Comparison of ENCODE assay signal across 27 cellular contexts in the genomic region with DNA sequence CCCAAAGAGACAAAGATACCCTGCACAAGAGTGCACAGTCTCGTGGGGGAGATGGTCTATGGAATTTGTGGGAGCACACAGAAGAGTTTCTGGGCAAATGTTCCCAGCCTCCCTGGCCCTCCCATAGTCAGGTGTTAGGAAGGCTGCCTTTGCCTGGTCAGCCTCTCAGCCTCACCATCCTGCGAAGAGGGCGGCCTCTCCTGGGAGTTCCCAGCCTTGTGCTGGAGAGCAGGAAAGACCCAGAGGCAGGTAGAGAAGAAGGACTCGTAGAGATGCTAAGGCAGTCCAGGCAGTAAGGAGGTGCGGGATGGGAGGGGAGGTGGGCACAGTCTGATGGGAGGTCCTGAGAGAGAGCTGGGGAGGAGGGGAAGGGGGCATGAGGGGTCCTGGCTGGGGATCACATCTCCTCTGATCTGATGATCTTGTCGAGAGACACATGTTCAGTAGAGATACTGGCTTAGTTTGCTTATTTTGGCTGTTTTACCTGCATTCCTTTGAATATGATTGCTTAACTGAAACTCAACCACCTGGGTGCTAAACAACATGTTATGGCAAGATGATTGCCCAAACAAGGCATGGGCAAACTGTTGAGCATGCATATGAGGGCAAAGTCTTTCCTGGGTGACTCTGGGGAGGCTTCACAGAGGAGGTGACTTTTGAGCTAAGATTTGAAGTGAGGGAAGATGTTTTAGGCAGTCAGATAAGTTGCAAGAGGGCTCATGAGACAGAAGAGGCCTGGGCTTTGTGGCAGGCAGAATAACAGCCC. TPM values are rescaled to one million over a fixed set of nuclear protein-coding genes. Genes with fewer than 3 reads are reported as not detected.
A peak's percentile ranks its signal among the peaks of the same experiment; 100 is the strongest.
DNase-seq lines count a peak whose midpoint lies in the region; ATAC-seq, FAIRE-seq and TF ChIP-seq lines count a peak whose summit lies in the region.
"Had no signal": no experiment of that assay in that cellular context is flagged by ENCODE, and none has a peak within 500 bp of the region (broad histone marks: within the 10 kb centered on the region; RNA-seq: fewer than 3 reads in every experiment).

No MANE protein-coding gene starts in this region.

- TF ChIP-seq POLR2A in breast epithelium (IDR thresholded peaks at IDR 0.05): no peak

- H3K9ac ChIP-seq in keratinocyte (ENCODE audit: control insufficient read depth, extremely low read depth, insufficient read depth, low read length): peak overlapping the region; percentile 46

- H3K9me1 ChIP-seq in keratinocyte (ENCODE audit: control insufficient read depth, extremely low read depth, insufficient read depth, low read length): no peaks in the 10 kb centered on the region

- CTCF ChIA-PET in MCF 10A (lab: Yijun Ruan, JAX): interaction anchor here (0.8 kb wide), 1 partner anchor 570 kb away, joined by 4 read pairs; no protein-coding TSS in a partner anchor
- CTCF ChIA-PET in CD8-positive, alpha-beta memory T cell (lab: Charles Lee): no interaction called here

- no peak overlapping the region for H3K4me3 ChIP-seq in breast epithelium
- H3K4me3 ChIP-seq in keratinocyte (ENCODE audit: control insufficient read depth in 2 of 3, extremely low read depth in 1 of 3, insufficient read depth in 2 of 3, low read depth in 1 of 3, low read length in 3 of 3): no peak overlapping the region
- H3K4me3 ChIP-seq in mucosa of descending colon: no peak overlapping the region
- no peak overlapping the region for H3K4me3 ChIP-seq in CD8-positive, alpha-beta memory T cell (ENCODE audit: low read length)
- H3K4me3 ChIP-seq: GM23338, HAP-1, Peyer's patch, SJSA1 had no signal

- DNase-seq in MCF 10A (ENCODE audit: unreplicated experiment) (peak; percentile 89), breast epithelium (ENCODE audit: low spot score in 2 of 2) (no peak), keratinocyte (ENCODE audit: low read depth, low spot score) (no peak), mucosa of descending colon (no peak), medulla oblongata (ENCODE audit: extremely low spot score) (no peak), glutamatergic neuron (no peak)
- DNase-seq in CD8-positive, alpha-beta memory T cell: no peak
- DNase-seq: 8988T, GDM1, IMR-90, MV-4-11, NCI-H1105 treated with DMSO at 0.1 percent for 48 hours, NCI-H2081, NCI-H2171, NCI-H446, NCI-H526, Peyer's patch had no signal

- no peaks in the 10 kb centered on the region for H3K36me3 ChIP-seq in breast epithelium
- no peaks in the 10 kb centered on the region for H3K36me3 ChIP-seq in keratinocyte (ENCODE audit: control insufficient read depth in 2 of 2, extremely low read depth in 1 of 2, insufficient read depth in 2 of 2, low read length in 2 of 2)
- no peaks in the 10 kb centered on the region for H3K36me3 ChIP-seq in mucosa of descending colon (ENCODE audit: low read depth)
- no peaks in the 10 kb centered on the region for H3K36me3 ChIP-seq in CD8-positive, alpha-beta memory T cell (ENCODE audit: insufficient read depth, low read length)
- H3K36me3 ChIP-seq: HAP-1, Peyer's patch, SJSA1 had no signal

- H3K9me3 ChIP-seq in breast epithelium (peaks cover 0 to 7% of the 10 kb centered on the region in 2 donors), keratinocyte (ENCODE audit: control insufficient read depth, low read depth, low read length) (no peaks in the 10 kb centered on the region), mucosa of descending colon (peaks cover 2% of the 10 kb centered on the region)
- H3K9me3 ChIP-seq in CD8-positive, alpha-beta memory T cell (ENCODE audit: low read length): no peaks in the 10 kb centered on the region
- H3K9me3 ChIP-seq: Peyer's patch had no signal

- H4K20me1 ChIP-seq in keratinocyte (ENCODE audit: control insufficient read depth, extremely low read depth, insufficient read depth, low read length): no peaks in the 10 kb centered on the region

- H3K27ac ChIP-seq in breast epithelium (no peak overlapping the region), keratinocyte (ENCODE audit: control insufficient read depth, insufficient read depth, low read length) (peak overlapping the region; percentile 69)
- H3K27ac ChIP-seq in CD8-positive, alpha-beta memory T cell (ENCODE audit: low read depth, low read length): no peak overlapping the region
- H3K27ac ChIP-seq: C4-2B, Peyer's patch, SJSA1 had no signal

- H3K4me1 ChIP-seq in breast epithelium: no peaks in the 10 kb centered on the region
- H3K4me1 ChIP-seq in keratinocyte (ENCODE audit: control insufficient read depth, extremely low read depth, insufficient read depth, low read length): peaks cover 20% of the 10 kb centered on the region
- H3K4me1 ChIP-seq in mucosa of descending colon (ENCODE audit: low read depth): peaks cover 5% of the 10 kb centered on the region
- no peaks in the 10 kb centered on the region for H3K4me1 ChIP-seq in CD8-positive, alpha-beta memory T cell (ENCODE audit: insufficient read depth, low read length)
- H3K4me1 ChIP-seq: Peyer's patch, SJSA1 had no signal

- H3K4me3 Mint-ChIP-seq in MCF 10A (ENCODE audit: unreplicated experiment): no peak overlapping the region
- H3K4me3 Mint-ChIP-seq in CD8-positive, alpha-beta memory T cell: no peak overlapping the region
- H3K4me3 Mint-ChIP-seq in glutamatergic neuron (ENCODE audit: unreplicated experiment): no peak overlapping the region
- H3K4me3 Mint-ChIP-seq: GM23338 had no signal

- H3K27ac Mint-ChIP-seq in MCF 10A (ENCODE audit: low read depth, unreplicated experiment) (peak overlapping the region; percentile 65), glutamatergic neuron (ENCODE audit: unreplicated experiment) (no peak overlapping the region)
- peak overlapping the region in 1 of 8 donors; percentile 24 for H3K27ac Mint-ChIP-seq in CD8-positive, alpha-beta memory T cell
- H3K27ac Mint-ChIP-seq: GM23338 had no signal

- intact Hi-C loops in MCF 10A (cut with micrococcal nuclease) (loop anchor here (10.0 kb wide), 1 partner anchor 128 kb away; no protein-coding TSS in a partner anchor), breast epithelium (cut with DNase I; ENCODE audit: low total_unique reads) (no loop called here), mucosa of descending colon (cut with DNase I, micrococcal nuclease) (no loop called here)

- no peaks in the 10 kb centered on the region for H3K79me2 ChIP-seq in keratinocyte (ENCODE audit: control insufficient read depth, insufficient read depth, low read length)

- H3K9me3 Mint-ChIP-seq in MCF 10A (ENCODE audit: unreplicated experiment): peaks cover 10% of the 10 kb centered on the region
- H3K9me3 Mint-ChIP-seq in CD8-positive, alpha-beta memory T cell: peaks cover 10 to 16% (median 12%) of the 10 kb centered on the region in 5 donors
- peaks cover 1% of the 10 kb centered on the region for H3K9me3 Mint-ChIP-seq in glutamatergic neuron (ENCODE audit: unreplicated experiment)

- dilution Hi-C loops in keratinocyte (cut with MboI; ENCODE audit: extremely low pct_ligation_motif_present, low sequenced_read_pairs): no loop called here

- ATAC-seq in mucosa of descending colon: peak; percentile 52
- no peak for ATAC-seq in HG02852 (IDR thresholded peaks at IDR 0.05; ENCODE audit: unreplicated experiment)
- ATAC-seq: GM23338, Right ventricle myocardium inferior had no signal

- no TSS peak for BruUV-seq in MCF 10A (replicated peaks; lab: Mats Ljungman, UMichigan)

- POLR2A ChIA-PET in MCF 10A (lab: Yijun Ruan, JAX): interaction anchor here (0.6 to 4.1 kb wide), 9 partner anchors 11 to 231 kb away, joined by 3 to 29 read pairs (median 4); a partner anchor contains a TSS
- POLR2A ChIA-PET in CD8-positive, alpha-beta memory T cell (lab: Charles Lee): no interaction called here

- H3K4me1 Mint-ChIP-seq in MCF 10A (ENCODE audit: insufficient read depth, unreplicated experiment): peaks cover 24% of the 10 kb centered on the region
- H3K4me1 Mint-ChIP-seq in CD8-positive, alpha-beta memory T cell: no peaks in the 10 kb centered on the region
- H3K4me1 Mint-ChIP-seq in glutamatergic neuron (ENCODE audit: low read depth, unreplicated experiment): peaks cover 2% of the 10 kb centered on the region
- H3K4me1 Mint-ChIP-seq: GM23338 had no signal

- peaks cover 4% of the 10 kb centered on the region for H3K36me3 Mint-ChIP-seq in MCF 10A (ENCODE audit: insufficient read depth, unreplicated experiment)
- H3K36me3 Mint-ChIP-seq in CD8-positive, alpha-beta memory T cell: peaks cover 0 to 7% (median 0%) of the 10 kb centered on the region in 3 donors
- H3K36me3 Mint-ChIP-seq in glutamatergic neuron (ENCODE audit: unreplicated experiment): peaks cover 7% of the 10 kb centered on the region

- H3K27me3 ChIP-seq in breast epithelium (no peaks in the 10 kb centered on the region), keratinocyte (ENCODE audit: control insufficient read depth, extremely low read depth, insufficient read depth, low read length) (no peaks in the 10 kb centered on the region)
- H3K27me3 ChIP-seq in CD8-positive, alpha-beta memory T cell (ENCODE audit: insufficient read depth, low read length, poor library complexity, severe bottlenecking): no peaks in the 10 kb centered on the region
- H3K27me3 ChIP-seq: Peyer's patch, SJSA1 had no signal

- peak overlapping the region; percentile 16 for H2AFZ ChIP-seq in keratinocyte (ENCODE audit: control insufficient read depth, low read length)
- H2AFZ ChIP-seq: GM23338 had no signal

- H3K27me3 Mint-ChIP-seq in MCF 10A (ENCODE audit: insufficient read depth, unreplicated experiment) (no peaks in the 10 kb centered on the region), glutamatergic neuron (ENCODE audit: unreplicated experiment) (peaks cover 2% of the 10 kb centered on the region)
- H3K27me3 Mint-ChIP-seq in CD8-positive, alpha-beta memory T cell: peaks cover 2 to 20% of the 10 kb centered on the region in 2 donors

- FAIRE-seq in keratinocyte (lab: Jason Lieb, UNC): peak; percentile 97
- FAIRE-seq: GM18507, HTR-8/SVneo had no signal

- H3K4me2 ChIP-seq in keratinocyte (ENCODE audit: control insufficient read depth, extremely low read depth, insufficient read depth, low read depth, low read length): peak overlapping the region; percentile 52
- H3K4me2 ChIP-seq: GM23338 had no signal

- no peak for TF ChIP-seq CTCF in MCF 10A (IDR thresholded peaks at IDR 0.05; ENCODE audit: unreplicated experiment)
- TF ChIP-seq CTCF in breast epithelium (IDR thresholded peaks at IDR 0.05): no peak
- peak in 1 of 3 experiments; percentile 34 for TF ChIP-seq CTCF in keratinocyte (optimal IDR thresholded peaks at IDR 0.05 in 1 of 3, IDR thresholded peaks at IDR 0.05 in 1 of 3, conservative IDR thresholded peaks at IDR 0.05 in 1 of 3; ENCODE audit: extremely low read depth in 1 of 3, insufficient read depth in 2 of 3, low read length in 3 of 3)
- TF ChIP-seq CTCF in mucosa of descending colon (IDR thresholded peaks at IDR 0.05): no peak
- no peak for TF ChIP-seq CTCF in glutamatergic neuron (IDR thresholded peaks at IDR 0.05; ENCODE audit: partially characterized antibody, unreplicated experiment)

RNA-seq across cellular contexts. Expression of a gene that starts 10.5 kb away (rescaled TPM):
- not detected in 2 replicates for total RNA-seq in MCF 10A (2022)
- total RNA-seq in breast epithelium: 10 to 100 TPM in 1 of 3 donors, 1 to 10 TPM in 1, not detected in 1; 1.2 to 12.5 TPM
- 0.18 TPM in 1 of 3 replicates, not detected in the others for polyA plus RNA-seq in keratinocyte
- not detected for polyA plus RNA-seq in keratinocyte (2011; ENCODE audit: low read depth)
- 0.08 TPM in 1 of 2 replicates, not detected in the other for polyA plus RNA-seq in keratinocyte (2011; cell fraction: cytosol; rRNA removed)
- polyA plus RNA-seq in keratinocyte (2011; cell fraction: nucleus; rRNA removed): 0.09 TPM in 1 of 2 replicates, not detected in the other
- polyA plus RNA-seq in keratinocyte (2012; ENCODE audit: low replicate concordance): 0.10 TPM in 1 of 2 replicates, not detected in the other
- not detected in 3 replicates for polyA minus RNA-seq in keratinocyte
- not detected for polyA minus RNA-seq in keratinocyte (2011; cell fraction: cytosol; rRNA and poly(A)+ RNA removed)
- polyA minus RNA-seq in keratinocyte (2011; cell fraction: nucleus; rRNA and poly(A)+ RNA removed): not detected in 2 replicates
- 1 to 10 TPM in 2 of 3 donors, under 1 TPM in 1; 0.44 to 4.7 (median 2.0) TPM for total RNA-seq in mucosa of descending colon
- total RNA-seq in CD8-positive, alpha-beta memory T cell: not detected
- polyA plus RNA-seq in CD8-positive, alpha-beta memory T cell: not detected
- not detected for total RNA-seq in glutamatergic neuron (ENCODE audit: unreplicated experiment)
- total RNA-seq: GM23338, IMR-90, OCI-LY7, Peyer's patch, Right ventricle myocardium inferior, SJSA1 had no signal
- polyA plus RNA-seq: AG04450, GM23338, IMR-90 had no signal

RNA-seq across cellular contexts. Expression of a gene that starts 19.6 kb away (rescaled TPM):
- total RNA-seq in MCF 10A (2022): not detected in 2 replicates
- not detected for total RNA-seq in breast epithelium
- not detected in 3 replicates for polyA plus RNA-seq in keratinocyte
- polyA plus RNA-seq in keratinocyte (2011; ENCODE audit: low read depth): not detected
- not detected in 2 replicates for polyA plus RNA-seq in keratinocyte (2011; cell fraction: cytosol; rRNA removed)
- polyA plus RNA-seq in keratinocyte (2011; cell fraction: nucleus; rRNA removed): not detected in 2 replicates
- polyA plus RNA-seq in keratinocyte (2012; ENCODE audit: low replicate concordance): 0.03 and 0.21 TPM in 2 replicates
- polyA minus RNA-seq in keratinocyte: not detected in 3 replicates
- polyA minus RNA-seq in keratinocyte (2011; cell fraction: cytosol; rRNA and poly(A)+ RNA removed): not detected
- not detected in 2 replicates for polyA minus RNA-seq in keratinocyte (2011; cell fraction: nucleus; rRNA and poly(A)+ RNA removed)
- under 1 TPM; 0.09 to 0.34 (median 0.20) TPM for total RNA-seq in mucosa of descending colon
- not detected for total RNA-seq in CD8-positive, alpha-beta memory T cell
- not detected for polyA plus RNA-seq in CD8-positive, alpha-beta memory T cell
- total RNA-seq in glutamatergic neuron (ENCODE audit: unreplicated experiment): not detected
- total RNA-seq: GM23338, IMR-90, OCI-LY7, Peyer's patch, Right ventricle myocardium inferior, SJSA1 had no signal
- polyA plus RNA-seq: AG04450, IMR-90 had no signal

RNA-seq across cellular contexts. Expression of a gene that starts 53.8 kb away (rescaled TPM):
- total RNA-seq in MCF 10A (2022) (not detected in 2 replicates), breast epithelium (not detected), mucosa of descending colon (not detected), glutamatergic neuron (ENCODE audit: unreplicated experiment) (not detected)
- polyA plus RNA-seq in keratinocyte: not detected in 3 replicates
- not detected for polyA plus RNA-seq in keratinocyte (2011; ENCODE audit: low read depth)
- not detected in 2 replicates for polyA plus RNA-seq in keratinocyte (2011; cell fraction: cytosol; rRNA removed)
- polyA plus RNA-seq in keratinocyte (2011; cell fraction: nucleus; rRNA removed): not detected in 2 replicates
- not detected in 2 replicates for polyA plus RNA-seq in keratinocyte (2012; ENCODE audit: low replicate concordance)
- polyA minus RNA-seq in keratinocyte: not detected in 3 replicates
- polyA minus RNA-seq in keratinocyte (2011; cell fraction: cytosol; rRNA and poly(A)+ RNA removed): not detected
- polyA minus RNA-seq in keratinocyte (2011; cell fraction: nucleus; rRNA and poly(A)+ RNA removed): not detected in 2 replicates
- total RNA-seq in CD8-positive, alpha-beta memory T cell: not detected
- not detected for polyA plus RNA-seq in CD8-positive, alpha-beta memory T cell
- total RNA-seq: GM23338, IMR-90, OCI-LY7, Peyer's patch, Right ventricle myocardium inferior, SJSA1 had no signal
- polyA plus RNA-seq: AG04450, GM23338, IMR-90 had no signal
